30 cellular contexts compared by ENCODE assay signal in genomic region chr1:191578281-191578680, GRCh38.
"Had no signal": no experiment of that assay in that cellular context is flagged by ENCODE, and none has a peak within 500 bp of the region (broad histone marks: within the 10 kb centered on the region; RNA-seq: fewer than 3 reads in every experiment).

No MANE protein-coding gene starts in this region.

- H3K4me3 ChIP-seq: adrenal gland, body of pancreas, colonic mucosa, dorsolateral prefrontal cortex, esophagus muscularis mucosa, gastroesophageal sphincter had no signal

- H3K4me1 ChIP-seq: adrenal gland, body of pancreas, colonic mucosa, esophagus muscularis mucosa, gastroesophageal sphincter had no signal

- H3K9me3 ChIP-seq: adrenal gland, body of pancreas, colonic mucosa, esophagus muscularis mucosa, gastroesophageal sphincter had no signal

- H3K27me3 ChIP-seq: adrenal gland, body of pancreas, colonic mucosa, dorsolateral prefrontal cortex, esophagus muscularis mucosa, gastroesophageal sphincter had no signal

- H3K36me3 ChIP-seq: adrenal gland, colonic mucosa, esophagus muscularis mucosa, gastroesophageal sphincter, WERI-Rb-1 had no signal

- DNase-seq: activated B cell treated with CpG ODN at 0.5 μM for 24 hours; activated CD4-positive, alpha-beta T cell treated with anti-CD3 and anti-CD28 coated beads for 48 hours; activated CD4-positive, alpha-beta T cell treated with anti-CD3 and anti-CD28 coated beads, Interleukin-2, amount 50 U/mL, for 1 hour; activated CD4-positive, alpha-beta T cell treated with anti-CD3 and anti-CD28 coated beads, Interleukin-2, amount 50 U/mL, for 48 hours; activated CD8-positive, alpha-beta memory T cell treated with anti-CD3 and anti-CD28 coated beads for 24 hours; activated CD8-positive, alpha-beta T cell treated with anti-CD3 and anti-CD28 coated beads for 36 hours; activated effector memory CD4-positive, alpha-beta T cell treated with Interleukin-2 at 50 U/mL for 16 hours; activated gamma-delta T cell treated with Interleukin-2 at 50 U/mL for 16 hours; activated naive CD4-positive, alpha-beta T cell treated with anti-CD3 and anti-CD28 coated beads, Interleukin-2, amount 50 U/mL, for 16 hours; activated naive CD4-positive, alpha-beta T cell treated with Interleukin-2 at 50 U/mL for 16 hours; activated T-cell treated with anti-CD3 and anti-CD28 coated beads, Interleukin-2, amount 50 U/mL, for 4 hours; adrenal gland; amygdala; aorta; body of pancreas; central memory CD4-positive, alpha-beta T cell; cerebellar nuclear complex; colonic mucosa; dorsolateral prefrontal cortex; effector memory CD4-positive, alpha-beta T cell; erythroblast; head of caudate nucleus; T-helper 1 cell; T-helper 17 cell; T1000; WERI-Rb-1 had no signal

- H3K27ac ChIP-seq: adrenal gland, body of pancreas, colonic mucosa, dorsolateral prefrontal cortex, esophagus muscularis mucosa, gastroesophageal sphincter, WERI-Rb-1 had no signal

- ATAC-seq: activated CD4-positive, CD25-positive, alpha-beta regulatory T cell treated with anti-CD3 and anti-CD28 coated beads, Interleukin-2, amount 50 U/mL, for 24 hours; activated CD8-positive, alpha-beta T cell treated with anti-CD3 and anti-CD28 coated beads for 36 hours; activated T-cell treated with anti-CD3 and anti-CD28 coated beads, Interleukin-2, amount 50 U/mL, for 4 hours; activated T-helper 17 cell treated with anti-CD3 and anti-CD28 coated beads, Interleukin-2, amount 50 U/mL, for 72 hours; body of pancreas; gastroesophageal sphincter; T-helper 17 cell had no signal
